Comparison of ENCODE assay signal across 25 cellular contexts in genomic region chr1:226074046-226074445, GRCh38. TPM values are rescaled to one million over a fixed set of nuclear protein-coding genes. Genes with fewer than 3 reads are reported as not detected.
A peak's percentile ranks its signal among the peaks of the same experiment; 100 is the strongest.
DNase-seq lines count a peak whose midpoint lies in the region; ATAC-seq, FAIRE-seq and TF ChIP-seq lines count a peak whose summit lies in the region.
"Had no signal": no experiment of that assay in that cellular context is flagged by ENCODE, and none has a peak within 500 bp of the region (broad histone marks: within the 10 kb centered on the region; RNA-seq: fewer than 3 reads in every experiment).

No MANE protein-coding gene starts in this region.

- no peak for TF ChIP-seq CTCF in CD4-positive, alpha-beta T cell (IDR thresholded peaks at IDR 0.05)
- TF ChIP-seq CTCF in D721Med (IDR thresholded peaks at IDR 0.05; ENCODE audit: insufficient read depth, missing control alignments) (no peak), WTC11 (IDR thresholded peaks at IDR 0.05) (no peak), mesothelial cell of epicardium (IDR thresholded peaks at IDR 0.05; ENCODE audit: unreplicated experiment) (no peak)

- H3K4me1 Mint-ChIP-seq in CD4-positive, alpha-beta T cell (ENCODE audit: low read depth), result peaks cover 43% of the 10 kb centered on the region
- H3K4me1 Mint-ChIP-seq in WTC11 (peaks cover 3% of the 10 kb centered on the region), mesothelial cell of epicardium (peaks cover 5% of the 10 kb centered on the region)

- no peaks in the 10 kb centered on the region for H3K9me3 Mint-ChIP-seq in CD4-positive, alpha-beta T cell
- H3K9me3 Mint-ChIP-seq in WTC11 (no peaks in the 10 kb centered on the region), mesothelial cell of epicardium (no peaks in the 10 kb centered on the region)
- H3K9me3 Mint-ChIP-seq: activated CD4-positive, alpha-beta memory T cell treated with anti-CD3 and anti-CD28 coated beads, Interleukin-2, amount 10 ng/mL, durations not matched to agents 7 days and 5 days; activated T-cell treated with anti-CD3 and anti-CD28 coated beads, Interleukin-2, amount 50 U/mL, for 4 hours had no signal

- CTCF ChIA-PET in CD4-positive, alpha-beta T cell (lab: Charles Lee), result interaction anchor here (2.7 kb wide), 1 partner anchor 9 kb away, joined by 21 read pairs; no protein-coding TSS in a partner anchor
- CTCF ChIA-PET in WTC11 (lab: Charles Lee), result interaction anchor here (2.0 to 2.2 kb wide), 2 partner anchors 9 to 51 kb away, joined by 8 to 18 read pairs; no protein-coding TSS in a partner anchor

- no peak overlapping the region for H3K27ac ChIP-seq in CD4-positive, alpha-beta T cell (ENCODE audit: low read depth, low read length)
- H3K27ac ChIP-seq: lower lobe of right lung, transverse colon had no signal

- H3K27ac Mint-ChIP-seq in CD4-positive, alpha-beta T cell, result peak overlapping the region; percentile 21
- H3K27ac Mint-ChIP-seq in WTC11 (peak overlapping the region; percentile 38), mesothelial cell of epicardium (peak overlapping the region; percentile 13)
- H3K27ac Mint-ChIP-seq: activated CD4-positive, alpha-beta memory T cell treated with anti-CD3 and anti-CD28 coated beads, Interleukin-2, amount 10 ng/mL, durations not matched to agents 7 days and 5 days had no signal

- intact Hi-C loops in CD4-positive, alpha-beta T cell (cut with DNase I, micrococcal nuclease), result no loop called here

- H3K27me3 Mint-ChIP-seq in CD4-positive, alpha-beta T cell, result no peaks in the 10 kb centered on the region
- H3K27me3 Mint-ChIP-seq in WTC11 (ENCODE audit: low read depth) (no peaks in the 10 kb centered on the region), mesothelial cell of epicardium (ENCODE audit: low read depth) (no peaks in the 10 kb centered on the region)
- H3K27me3 Mint-ChIP-seq: activated CD4-positive, alpha-beta memory T cell treated with anti-CD3 and anti-CD28 coated beads, Interleukin-2, amount 10 ng/mL, durations not matched to agents 7 days and 5 days had no signal

- no peaks in the 10 kb centered on the region for H3K9me3 ChIP-seq in CD4-positive, alpha-beta T cell (ENCODE audit: control insufficient read depth, low read length)
- H3K9me3 ChIP-seq: lower lobe of right lung, transverse colon had no signal

- DNase-seq in CD4-positive, alpha-beta T cell, result no peak
- DNase-seq in D721Med (ENCODE audit: insufficient read length, low spot score) (no peak), WTC11 (ENCODE audit: low spot score) (no peak), mesothelial cell of epicardium (ENCODE audit: low spot score in 2 of 2, unreplicated experiment in 2 of 2) (no peak), GDM1 (lab: John Stamatoyannopoulos, UW) (no peak), ACHN (no peak)
- DNase-seq: activated CD4-positive, alpha-beta memory T cell treated with anti-CD3 and anti-CD28 coated beads, Interleukin-2, amount 10 ng/mL, durations not matched to agents 7 days and 5 days; activated CD4-positive, CD25-positive, alpha-beta regulatory T cell; activated naive CD4-positive, alpha-beta T cell treated with Interleukin-2 at 50 U/mL for 16 hours; activated T-cell treated with anti-CD3 and anti-CD28 coated beads, Interleukin-2, amount 50 U/mL, for 4 hours; DND-41; effector CD4-positive, alpha-beta T cell; foreskin melanocyte; GOT3; hypothalamus; islet precursor cell; KG1; lower lobe of right lung; NCI-H146; NCI-H524; stimulated activated CD4-positive, alpha-beta T cell treated with anti-CD3 and anti-CD28 coated beads, Interleukin-4, amount 100 ng/mL, for 24 hours; T-helper 9 cell; transverse colon had no signal

- POLR2A ChIA-PET in CD4-positive, alpha-beta T cell (lab: Charles Lee), result interaction anchor here (0.7 to 4.5 kb wide), 4 partner anchors 9 to 74 kb away, joined by 3 to 33 read pairs (median 13); partner anchors contain the start of genes H3-3A and SDE2
- POLR2A ChIA-PET in WTC11 (lab: Charles Lee), result interaction anchor here (0.6 to 1.7 kb wide), 6 partner anchors 9 to 86 kb away, joined by 3 to 5 read pairs (median 4); partner anchors contain the start of gene SDE2

- no peak overlapping the region for H3K4me3 Mint-ChIP-seq in CD4-positive, alpha-beta T cell
- H3K4me3 Mint-ChIP-seq in WTC11, result no peak overlapping the region
- H3K4me3 Mint-ChIP-seq in mesothelial cell of epicardium, result no peak overlapping the region
- H3K4me3 Mint-ChIP-seq: activated CD4-positive, alpha-beta memory T cell treated with anti-CD3 and anti-CD28 coated beads, Interleukin-2, amount 10 ng/mL, durations not matched to agents 7 days and 5 days; activated T-cell treated with anti-CD3 and anti-CD28 coated beads, Interleukin-2, amount 50 U/mL, for 4 hours had no signal

- peaks cover 53% of the 10 kb centered on the region for H3K36me3 Mint-ChIP-seq in CD4-positive, alpha-beta T cell (ENCODE audit: low read depth)
- H3K36me3 Mint-ChIP-seq in WTC11 (peaks cover 38% of the 10 kb centered on the region), mesothelial cell of epicardium (peaks cover 23% of the 10 kb centered on the region)

- peak; percentile 15 for ATAC-seq in CD4-positive, alpha-beta T cell (ENCODE audit: poor library complexity)
- no peak for ATAC-seq in WTC11
- no peak for ATAC-seq in GM18517 (IDR thresholded peaks at IDR 0.05; ENCODE audit: unreplicated experiment)
- ATAC-seq in HG03139 (IDR thresholded peaks at IDR 0.05; ENCODE audit: unreplicated experiment), result no peak
- ATAC-seq: activated T-cell treated with anti-CD3 and anti-CD28 coated beads, Interleukin-2, amount 50 U/mL, for 4 hours; lower lobe of right lung had no signal

- peak; percentile 29 for FAIRE-seq in D721Med (lab: Jason Lieb, UNC)

- no peaks in the 10 kb centered on the region for H3K27me3 ChIP-seq in CD4-positive, alpha-beta T cell (ENCODE audit: control insufficient read depth, insufficient read depth, low read length)
- H3K27me3 ChIP-seq: transverse colon had no signal

- in situ Hi-C loops in ACHN (cut with HindIII; ENCODE audit: low pct_ligation_motif_present, low pct_unique_long_range_greater_than_20kb, low sequenced_read_pairs), result no loop called here

TF ChIP-seq in WTC11, 78 proteins besides CTCF, POLR2A, EP300 and RAD21 (continues in another document):
- TF ChIP-seq, protein P1, sequence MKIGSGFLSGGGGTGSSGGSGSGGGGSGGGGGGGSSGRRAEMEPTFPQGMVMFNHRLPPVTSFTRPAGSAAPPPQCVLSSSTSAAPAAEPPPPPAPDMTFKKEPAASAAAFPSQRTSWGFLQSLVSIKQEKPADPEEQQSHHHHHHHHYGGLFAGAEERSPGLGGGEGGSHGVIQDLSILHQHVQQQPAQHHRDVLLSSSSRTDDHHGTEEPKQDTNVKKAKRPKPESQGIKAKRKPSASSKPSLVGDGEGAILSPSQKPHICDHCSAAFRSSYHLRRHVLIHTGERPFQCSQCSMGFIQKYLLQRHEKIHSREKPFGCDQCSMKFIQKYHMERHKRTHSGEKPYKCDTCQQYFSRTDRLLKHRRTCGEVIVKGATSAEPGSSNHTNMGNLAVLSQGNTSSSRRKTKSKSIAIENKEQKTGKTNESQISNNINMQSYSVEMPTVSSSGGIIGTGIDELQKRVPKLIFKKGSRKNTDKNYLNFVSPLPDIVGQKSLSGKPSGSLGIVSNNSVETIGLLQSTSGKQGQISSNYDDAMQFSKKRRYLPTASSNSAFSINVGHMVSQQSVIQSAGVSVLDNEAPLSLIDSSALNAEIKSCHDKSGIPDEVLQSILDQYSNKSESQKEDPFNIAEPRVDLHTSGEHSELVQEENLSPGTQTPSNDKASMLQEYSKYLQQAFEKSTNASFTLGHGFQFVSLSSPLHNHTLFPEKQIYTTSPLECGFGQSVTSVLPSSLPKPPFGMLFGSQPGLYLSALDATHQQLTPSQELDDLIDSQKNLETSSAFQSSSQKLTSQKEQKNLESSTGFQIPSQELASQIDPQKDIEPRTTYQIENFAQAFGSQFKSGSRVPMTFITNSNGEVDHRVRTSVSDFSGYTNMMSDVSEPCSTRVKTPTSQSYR (CRISPR knock-in tag; IDR thresholded peaks at IDR 0.05), result no peak
- TF ChIP-seq ZNF425 (CRISPR knock-in tag; conservative IDR thresholded peaks at IDR 0.05) (peak; percentile 43; the same call in 1 of the 2 replicates), ZNF219 (CRISPR knock-in tag; IDR thresholded peaks at IDR 0.05; ENCODE audit: borderline replicate concordance) (no peak), NFATC4 (CRISPR knock-in tag; IDR thresholded peaks at IDR 0.05) (0 out of 2 replicates have a peak, but pooled peaks have one; percentile 14), CREB1 (CRISPR knock-in tag; IDR thresholded peaks at IDR 0.05) (no peak), RELA (CRISPR knock-in tag; IDR thresholded peaks at IDR 0.05; ENCODE audit: borderline replicate concordance) (no peak), IRF2 (CRISPR knock-in tag; IDR thresholded peaks at IDR 0.05; ENCODE audit: borderline replicate concordance, low read depth) (no peak)
- TF ChIP-seq, protein P2, sequence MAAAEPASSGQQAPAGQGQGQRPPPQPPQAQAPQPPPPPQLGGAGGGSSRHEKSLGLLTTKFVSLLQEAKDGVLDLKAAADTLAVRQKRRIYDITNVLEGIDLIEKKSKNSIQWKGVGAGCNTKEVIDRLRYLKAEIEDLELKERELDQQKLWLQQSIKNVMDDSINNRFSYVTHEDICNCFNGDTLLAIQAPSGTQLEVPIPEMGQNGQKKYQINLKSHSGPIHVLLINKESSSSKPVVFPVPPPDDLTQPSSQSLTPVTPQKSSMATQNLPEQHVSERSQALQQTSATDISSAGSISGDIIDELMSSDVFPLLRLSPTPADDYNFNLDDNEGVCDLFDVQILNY (CRISPR knock-in tag; IDR thresholded peaks at IDR 0.05), result no peak

RNA-seq across cellular contexts. Expression of gene H3-3A, which starts 11.5 kb away (rescaled TPM):
- total RNA-seq in CD4-positive, alpha-beta T cell, result 100 to 1,000 TPM; 372 to 380 TPM
- total RNA-seq in WTC11 (2021) (894 to 987 TPM (median 963 TPM) in 3 replicates), mesothelial cell of epicardium (796 to 806 TPM (median 800 TPM) in 3 replicates)
